In the genomic region with DNA sequence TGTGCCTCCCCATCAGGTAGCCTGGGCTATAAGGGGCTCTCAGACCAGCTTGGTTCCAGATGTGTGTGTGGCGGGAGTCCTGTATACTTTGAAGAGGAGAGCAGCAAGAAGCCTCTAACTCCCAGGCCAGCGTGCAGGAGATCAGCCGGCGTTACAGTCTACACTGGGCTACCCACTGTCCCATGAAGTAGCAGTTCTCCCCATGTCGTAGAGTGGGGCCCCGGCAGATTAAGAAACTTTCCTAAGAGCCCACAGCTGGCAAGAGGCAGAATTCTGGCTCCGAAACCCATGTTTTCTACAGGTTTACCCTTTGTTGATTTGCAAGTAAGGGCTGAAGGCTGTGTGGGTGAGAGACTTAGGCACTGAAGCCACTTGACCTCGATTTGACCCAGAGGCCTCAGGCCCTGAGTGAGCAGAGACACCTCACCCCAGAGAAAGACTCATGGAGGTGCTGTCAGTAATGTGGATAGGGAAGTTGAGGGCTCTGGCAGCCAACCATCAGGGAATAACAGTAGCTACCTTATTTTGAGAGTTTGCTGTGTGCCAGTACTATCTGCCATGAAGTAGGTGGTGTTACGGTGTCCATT, we compare ENCODE assay signal across 1 cellular context.
TF ChIP-seq lines count a peak whose summit lies in the region.

No MANE protein-coding gene starts in this region.

TF ChIP-seq in A549, 52 proteins besides CTCF, POLR2A, EP300 and RAD21 (continued from another document):
- TF ChIP-seq CBX2 (IDR thresholded peaks at IDR 0.05; ENCODE audit: borderline replicate concordance, low read depth) = no peak
- TF ChIP-seq CHD2 (IDR thresholded peaks at IDR 0.05; ENCODE audit: low read length, partially characterized antibody) = no peak
